ENCODE assay signal across 1 cellular context in the genomic region with DNA sequence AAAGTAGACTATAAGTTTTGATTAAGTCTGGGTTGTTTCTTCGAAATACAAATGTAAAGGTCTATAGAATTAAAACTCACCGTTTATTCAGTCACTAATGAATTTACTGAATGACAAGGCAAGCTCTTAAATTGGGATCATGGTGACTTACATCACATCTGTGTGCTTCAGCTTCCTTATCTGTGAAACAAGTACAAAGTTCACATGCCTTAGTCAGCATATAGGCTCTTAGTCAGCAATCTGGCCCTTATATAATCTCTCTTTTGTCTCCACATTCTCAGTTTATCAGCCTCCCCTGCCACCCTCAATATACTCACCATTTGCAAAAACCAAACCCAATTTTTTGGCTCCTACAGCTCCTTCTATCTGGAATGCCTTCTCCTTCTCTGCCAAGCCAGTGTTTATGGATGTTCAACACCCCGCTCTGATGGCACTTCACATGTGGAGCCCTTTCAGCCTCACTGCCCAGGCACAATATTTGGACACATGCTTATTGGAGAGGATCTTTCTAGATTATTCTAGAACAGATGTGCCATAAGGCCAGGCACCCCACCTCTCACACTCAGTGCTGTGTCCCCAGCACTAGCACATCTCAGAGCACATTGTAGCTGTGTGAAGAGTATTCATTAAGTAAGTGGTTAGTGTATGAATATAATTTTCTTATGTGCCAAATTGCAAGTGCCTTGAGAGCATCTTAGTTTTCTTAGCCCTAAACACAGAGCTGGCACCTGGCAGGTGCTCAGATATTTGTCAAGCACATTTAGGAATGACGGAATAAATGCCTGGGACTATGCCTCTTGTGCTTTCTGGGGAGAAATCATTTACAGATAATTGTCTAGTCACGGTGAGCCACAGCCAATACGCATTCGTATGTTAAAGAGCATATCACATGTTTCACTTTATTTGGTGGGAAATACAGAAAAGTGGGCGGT.
A peak's percentile ranks its signal among the peaks of the same experiment; 100 is the strongest.
TF ChIP-seq lines count a peak whose summit lies in the region.

No MANE protein-coding gene starts in this region.

TF ChIP-seq in HepG2, 621 proteins besides CTCF, POLR2A, EP300 and RAD21 (continued from another document and continues in another):
- peak; percentile 68; the same call in 1 of the 2 replicates for TF ChIP-seq RCOR2 (CRISPR knock-in tag; IDR thresholded peaks at IDR 0.05)
- TF ChIP-seq SYNCRIP (IDR thresholded peaks at IDR 0.05; ENCODE audit: insufficient read depth, low read depth, low read length) = no peak
- TF ChIP-seq, protein P1, sequence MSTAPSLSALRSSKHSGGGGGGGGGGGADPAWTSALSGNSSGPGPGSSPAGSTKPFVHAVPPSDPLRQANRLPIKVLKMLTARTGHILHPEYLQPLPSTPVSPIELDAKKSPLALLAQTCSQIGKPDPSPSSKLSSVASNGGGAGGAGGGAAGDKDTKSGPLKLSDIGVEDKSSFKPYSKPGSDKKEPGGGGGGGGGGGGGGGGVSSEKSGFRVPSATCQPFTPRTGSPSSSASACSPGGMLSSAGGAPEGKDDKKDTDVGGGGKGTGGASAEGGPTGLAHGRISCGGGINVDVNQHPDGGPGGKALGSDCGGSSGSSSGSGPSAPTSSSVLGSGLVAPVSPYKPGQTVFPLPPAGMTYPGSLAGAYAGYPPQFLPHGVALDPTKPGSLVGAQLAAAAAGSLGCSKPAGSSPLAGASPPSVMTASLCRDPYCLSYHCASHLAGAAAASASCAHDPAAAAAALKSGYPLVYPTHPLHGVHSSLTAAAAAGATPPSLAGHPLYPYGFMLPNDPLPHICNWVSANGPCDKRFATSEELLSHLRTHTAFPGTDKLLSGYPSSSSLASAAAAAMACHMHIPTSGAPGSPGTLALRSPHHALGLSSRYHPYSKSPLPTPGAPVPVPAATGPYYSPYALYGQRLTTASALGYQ (CRISPR knock-in tag; IDR thresholded peaks at IDR 0.05) = peak; percentile 49; the same call in 1 of the 2 replicates
- TF ChIP-seq EED (CRISPR knock-in tag; IDR thresholded peaks at IDR 0.05) = no peak
- no peak for TF ChIP-seq NFYB (CRISPR knock-in tag; IDR thresholded peaks at IDR 0.05)
- TF ChIP-seq TBP (CRISPR knock-in tag; IDR thresholded peaks at IDR 0.05) = no peak
- no peak for TF ChIP-seq RFXAP (CRISPR knock-in tag; IDR thresholded peaks at IDR 0.05; ENCODE audit: borderline replicate concordance)
- no peak for TF ChIP-seq XRCC5 (optimal IDR thresholded peaks at IDR 0.05; ENCODE audit: low read length)
- TF ChIP-seq, protein P2, sequence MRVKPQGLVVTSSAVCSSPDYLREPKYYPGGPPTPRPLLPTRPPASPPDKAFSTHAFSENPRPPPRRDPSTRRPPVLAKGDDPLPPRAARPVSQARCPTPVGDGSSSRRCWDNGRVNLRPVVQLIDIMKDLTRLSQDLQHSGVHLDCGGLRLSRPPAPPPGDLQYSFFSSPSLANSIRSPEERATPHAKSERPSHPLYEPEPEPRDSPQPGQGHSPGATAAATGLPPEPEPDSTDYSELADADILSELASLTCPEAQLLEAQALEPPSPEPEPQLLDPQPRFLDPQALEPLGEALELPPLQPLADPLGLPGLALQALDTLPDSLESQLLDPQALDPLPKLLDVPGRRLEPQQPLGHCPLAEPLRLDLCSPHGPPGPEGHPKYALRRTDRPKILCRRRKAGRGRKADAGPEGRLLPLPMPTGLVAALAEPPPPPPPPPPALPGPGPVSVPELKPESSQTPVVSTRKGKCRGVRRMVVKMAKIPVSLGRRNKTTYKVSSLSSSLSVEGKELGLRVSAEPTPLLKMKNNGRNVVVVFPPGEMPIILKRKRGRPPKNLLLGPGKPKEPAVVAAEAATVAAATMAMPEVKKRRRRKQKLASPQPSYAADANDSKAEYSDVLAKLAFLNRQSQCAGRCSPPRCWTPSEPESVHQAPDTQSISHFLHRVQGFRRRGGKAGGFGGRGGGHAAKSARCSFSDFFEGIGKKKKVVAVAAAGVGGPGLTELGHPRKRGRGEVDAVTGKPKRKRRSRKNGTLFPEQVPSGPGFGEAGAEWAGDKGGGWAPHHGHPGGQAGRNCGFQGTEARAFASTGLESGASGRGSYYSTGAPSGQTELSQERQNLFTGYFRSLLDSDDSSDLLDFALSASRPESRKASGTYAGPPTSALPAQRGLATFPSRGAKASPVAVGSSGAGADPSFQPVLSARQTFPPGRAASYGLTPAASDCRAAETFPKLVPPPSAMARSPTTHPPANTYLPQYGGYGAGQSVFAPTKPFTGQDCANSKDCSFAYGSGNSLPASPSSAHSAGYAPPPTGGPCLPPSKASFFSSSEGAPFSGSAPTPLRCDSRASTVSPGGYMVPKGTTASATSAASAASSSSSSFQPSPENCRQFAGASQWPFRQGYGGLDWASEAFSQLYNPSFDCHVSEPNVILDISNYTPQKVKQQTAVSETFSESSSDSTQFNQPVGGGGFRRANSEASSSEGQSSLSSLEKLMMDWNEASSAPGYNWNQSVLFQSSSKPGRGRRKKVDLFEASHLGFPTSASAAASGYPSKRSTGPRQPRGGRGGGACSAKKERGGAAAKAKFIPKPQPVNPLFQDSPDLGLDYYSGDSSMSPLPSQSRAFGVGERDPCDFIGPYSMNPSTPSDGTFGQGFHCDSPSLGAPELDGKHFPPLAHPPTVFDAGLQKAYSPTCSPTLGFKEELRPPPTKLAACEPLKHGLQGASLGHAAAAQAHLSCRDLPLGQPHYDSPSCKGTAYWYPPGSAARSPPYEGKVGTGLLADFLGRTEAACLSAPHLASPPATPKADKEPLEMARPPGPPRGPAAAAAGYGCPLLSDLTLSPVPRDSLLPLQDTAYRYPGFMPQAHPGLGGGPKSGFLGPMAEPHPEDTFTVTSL (CRISPR knock-in tag; IDR thresholded peaks at IDR 0.05; ENCODE audit: borderline replicate concordance) = peak; percentile 81; the same call in 1 of the 2 replicates
- no peak for TF ChIP-seq ZNF816 (CRISPR knock-in tag; IDR thresholded peaks at IDR 0.05; ENCODE audit: borderline replicate concordance)
- TF ChIP-seq ZNF784 (CRISPR knock-in tag; IDR thresholded peaks at IDR 0.05; ENCODE audit: borderline replicate concordance) = no peak
- no peak for TF ChIP-seq MBNL3 (CRISPR knock-in tag; conservative IDR thresholded peaks at IDR 0.05)
- TF ChIP-seq NCOA2 (CRISPR knock-in tag; IDR thresholded peaks at IDR 0.05) = peak; percentile 88
- peak; percentile 93 for TF ChIP-seq RXRB (CRISPR knock-in tag; IDR thresholded peaks at IDR 0.05; ENCODE audit: borderline replicate concordance)
- TF ChIP-seq ZNF33A (CRISPR knock-in tag; IDR thresholded peaks at IDR 0.05; ENCODE audit: borderline replicate concordance) = no peak
- TF ChIP-seq ARNTL (CRISPR knock-in tag; IDR thresholded peaks at IDR 0.05) = no peak
- peak; percentile 90 for TF ChIP-seq NCOR1 (IDR thresholded peaks at IDR 0.05; ENCODE audit: borderline replicate concordance, low read length)
- TF ChIP-seq ZNF589 (CRISPR knock-in tag; conservative IDR thresholded peaks at IDR 0.05) = no peak
- no peak for TF ChIP-seq ZSCAN12 (CRISPR knock-in tag; IDR thresholded peaks at IDR 0.05)
- TF ChIP-seq SIX4 (CRISPR knock-in tag; IDR thresholded peaks at IDR 0.05) = peak; percentile 35; the same call in 1 of the 2 replicates
- TF ChIP-seq PHF20 (CRISPR knock-in tag; IDR thresholded peaks at IDR 0.05) = 0 out of 2 replicates have a peak, but pooled peaks have one; percentile 23
- TF ChIP-seq ZNF354B (CRISPR knock-in tag; IDR thresholded peaks at IDR 0.05) = no peak
- TF ChIP-seq ZNF646 (CRISPR knock-in tag; IDR thresholded peaks at IDR 0.05) = no peak
- TF ChIP-seq HOXA3 (CRISPR knock-in tag; IDR thresholded peaks at IDR 0.05) = peak; percentile 37; the same call in 1 of the 2 replicates
- no peak for TF ChIP-seq ATAD3A (CRISPR knock-in tag; IDR thresholded peaks at IDR 0.05)
- TF ChIP-seq, protein P3, sequence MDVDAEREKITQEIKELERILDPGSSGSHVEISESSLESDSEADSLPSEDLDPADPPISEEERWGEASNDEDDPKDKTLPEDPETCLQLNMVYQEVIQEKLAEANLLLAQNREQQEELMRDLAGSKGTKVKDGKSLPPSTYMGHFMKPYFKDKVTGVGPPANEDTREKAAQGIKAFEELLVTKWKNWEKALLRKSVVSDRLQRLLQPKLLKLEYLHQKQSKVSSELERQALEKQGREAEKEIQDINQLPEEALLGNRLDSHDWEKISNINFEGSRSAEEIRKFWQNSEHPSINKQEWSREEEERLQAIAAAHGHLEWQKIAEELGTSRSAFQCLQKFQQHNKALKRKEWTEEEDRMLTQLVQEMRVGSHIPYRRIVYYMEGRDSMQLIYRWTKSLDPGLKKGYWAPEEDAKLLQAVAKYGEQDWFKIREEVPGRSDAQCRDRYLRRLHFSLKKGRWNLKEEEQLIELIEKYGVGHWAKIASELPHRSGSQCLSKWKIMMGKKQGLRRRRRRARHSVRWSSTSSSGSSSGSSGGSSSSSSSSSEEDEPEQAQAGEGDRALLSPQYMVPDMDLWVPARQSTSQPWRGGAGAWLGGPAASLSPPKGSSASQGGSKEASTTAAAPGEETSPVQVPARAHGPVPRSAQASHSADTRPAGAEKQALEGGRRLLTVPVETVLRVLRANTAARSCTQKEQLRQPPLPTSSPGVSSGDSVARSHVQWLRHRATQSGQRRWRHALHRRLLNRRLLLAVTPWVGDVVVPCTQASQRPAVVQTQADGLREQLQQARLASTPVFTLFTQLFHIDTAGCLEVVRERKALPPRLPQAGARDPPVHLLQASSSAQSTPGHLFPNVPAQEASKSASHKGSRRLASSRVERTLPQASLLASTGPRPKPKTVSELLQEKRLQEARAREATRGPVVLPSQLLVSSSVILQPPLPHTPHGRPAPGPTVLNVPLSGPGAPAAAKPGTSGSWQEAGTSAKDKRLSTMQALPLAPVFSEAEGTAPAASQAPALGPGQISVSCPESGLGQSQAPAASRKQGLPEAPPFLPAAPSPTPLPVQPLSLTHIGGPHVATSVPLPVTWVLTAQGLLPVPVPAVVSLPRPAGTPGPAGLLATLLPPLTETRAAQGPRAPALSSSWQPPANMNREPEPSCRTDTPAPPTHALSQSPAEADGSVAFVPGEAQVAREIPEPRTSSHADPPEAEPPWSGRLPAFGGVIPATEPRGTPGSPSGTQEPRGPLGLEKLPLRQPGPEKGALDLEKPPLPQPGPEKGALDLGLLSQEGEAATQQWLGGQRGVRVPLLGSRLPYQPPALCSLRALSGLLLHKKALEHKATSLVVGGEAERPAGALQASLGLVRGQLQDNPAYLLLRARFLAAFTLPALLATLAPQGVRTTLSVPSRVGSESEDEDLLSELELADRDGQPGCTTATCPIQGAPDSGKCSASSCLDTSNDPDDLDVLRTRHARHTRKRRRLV (CRISPR knock-in tag; IDR thresholded peaks at IDR 0.05) = no peak
- TF ChIP-seq MED8 (CRISPR knock-in tag; IDR thresholded peaks at IDR 0.05; ENCODE audit: insufficient replicate concordance) = no peak
- TF ChIP-seq FOXA1 (IDR thresholded peaks at IDR 0.05) = no peak
- TF ChIP-seq FOXA1 (CRISPR knock-in tag; IDR thresholded peaks at IDR 0.05) = peak; percentile 79
- TF ChIP-seq CBX5 (CRISPR knock-in tag; IDR thresholded peaks at IDR 0.05; ENCODE audit: borderline replicate concordance) = no peak
- TF ChIP-seq NFE2 (CRISPR knock-in tag; IDR thresholded peaks at IDR 0.05) = peak; percentile 10; the same call in 1 of the 2 replicates
- TF ChIP-seq PHF8 (CRISPR knock-in tag; IDR thresholded peaks at IDR 0.05) = no peak
- TF ChIP-seq JARID2 (CRISPR knock-in tag; IDR thresholded peaks at IDR 0.05; ENCODE audit: insufficient replicate concordance) = no peak
- TF ChIP-seq MBD4 (IDR thresholded peaks at IDR 0.05; ENCODE audit: borderline replicate concordance, low read length) = no peak
- TF ChIP-seq RORA (CRISPR knock-in tag; IDR thresholded peaks at IDR 0.05) = no peak
- TF ChIP-seq ZNF577 (CRISPR knock-in tag; IDR thresholded peaks at IDR 0.05; ENCODE audit: borderline replicate concordance, low read depth) = no peak
- TF ChIP-seq SP1 (IDR thresholded peaks at IDR 0.05) = no peak
- TF ChIP-seq SP1 (CRISPR knock-in tag; IDR thresholded peaks at IDR 0.05) = no peak
- no peak for TF ChIP-seq ZNF558 (CRISPR knock-in tag; IDR thresholded peaks at IDR 0.05; ENCODE audit: borderline replicate concordance)
- TF ChIP-seq SRSF4 (IDR thresholded peaks at IDR 0.05; ENCODE audit: low read depth, low read length, poor library complexity, severe bottlenecking) = no peak
